1 cellular context compared by ENCODE assay signal in genomic region chr20:32517914-32518592, GRCh38.
TF ChIP-seq lines count a peak whose summit lies in the region.

No MANE protein-coding gene starts in this region.

TF ChIP-seq in GM23338, 12 proteins besides CTCF, POLR2A, EP300 and RAD21:
- TF ChIP-seq ZNF462 (CRISPR knock-in tag; IDR thresholded peaks at IDR 0.05) (no peak), CREB1 (CRISPR knock-in tag; IDR thresholded peaks at IDR 0.05; ENCODE audit: low read depth) (no peak), ZNF331 (CRISPR knock-in tag; IDR thresholded peaks at IDR 0.05; ENCODE audit: low read depth) (no peak), STAT1 (IDR thresholded peaks at IDR 0.05; ENCODE audit: unreplicated experiment) (no peak), POLR2AphosphoS5 (IDR thresholded peaks at IDR 0.05; ENCODE audit: low read depth) (no peak), REST (IDR thresholded peaks at IDR 0.05; ENCODE audit: unreplicated experiment) (no peak), ZNF114 (CRISPR knock-in tag; IDR thresholded peaks at IDR 0.05) (no peak)
